ENCODE assay signal across 13 cellular contexts in genomic region chr13:45700971-45701900, GRCh38. TPM values are rescaled to one million over a fixed set of nuclear protein-coding genes. Genes with fewer than 3 reads are reported as not detected.
DNase-seq lines count a peak whose midpoint lies in the region; ATAC-seq and TF ChIP-seq lines count a peak whose summit lies in the region.
"Had no signal": no experiment of that assay in that cellular context is flagged by ENCODE, and none has a peak within 500 bp of the region (broad histone marks: within the 10 kb centered on the region; RNA-seq: fewer than 3 reads in every experiment).

No MANE protein-coding gene starts in this region.

- intact Hi-C loops in natural killer cell (cut with micrococcal nuclease) = no loop called here
- intact Hi-C loops in lower leg skin (cut with DNase I; ENCODE audit: low total_unique reads) = no loop called here

- no peak for DNase-seq in natural killer cell treated with Interleukin-12 subunit alpha and Interleukin-12 subunit beta and Interleukin-15 and Interleukin-18, amount 100 ng/mL, for 72 hours (ENCODE audit: low spot score)
- DNase-seq in natural killer cell (no peak), H7 (peak; percentile 42), lower leg skin (ENCODE audit: low spot score in 2 of 2) (no peak), A172 (ENCODE audit: low spot score) (no peak), cortex of kidney (lab: John Stamatoyannopoulos, UW) (no peak)
- peak in 1 of 2 donors; percentile 49 for DNase-seq in stimulated activated naive CD8-positive, alpha-beta T cell treated with anti-CD3 and anti-CD28 coated beads, Interleukin-15, amount 100 ng/mL, for 72 hours
- DNase-seq: foreskin melanocyte; stimulated activated CD8-positive, alpha-beta memory T cell treated with anti-CD3 and anti-CD28 coated beads, Interleukin-4, amount 100 ng/mL, for 48 hours; T-cell had no signal

- peak in 1 of 2 donors; percentile 43 for ATAC-seq in natural killer cell treated with Interleukin-12 subunit alpha and Interleukin-12 subunit beta and Interleukin-15 and Interleukin-18, amount 100 ng/mL, for 72 hours
- no peak for ATAC-seq in natural killer cell
- ATAC-seq in HG03520 (IDR thresholded peaks at IDR 0.05; ENCODE audit: unreplicated experiment) = peak; percentile 54
- ATAC-seq in stimulated activated naive CD8-positive, alpha-beta T cell treated with anti-CD3 and anti-CD28 coated beads, Interleukin-15, amount 100 ng/mL, for 72 hours = peak; percentile 93
- ATAC-seq: T-cell had no signal

- WGBS in lower leg skin, 2 donors = 56 to 61% methylated on average over 4 of the region's 4 CpGs

- TF ChIP-seq CTCF in natural killer cell (IDR thresholded peaks at IDR 0.05) (no peak), lower leg skin (IDR thresholded peaks at IDR 0.05) (no peak)

- H3K27ac Mint-ChIP-seq in natural killer cell treated with Interleukin-12 subunit alpha and Interleukin-12 subunit beta and Interleukin-15 and Interleukin-18, amount 100 ng/mL, for 72 hours = peak overlapping the region in 1 of 2 donors; percentile 29
- no peak overlapping the region for H3K27ac Mint-ChIP-seq in natural killer cell
- H3K27ac Mint-ChIP-seq in stimulated activated naive CD8-positive, alpha-beta T cell treated with anti-CD3 and anti-CD28 coated beads, Interleukin-15, amount 100 ng/mL, for 72 hours = peak overlapping the region; percentile 86 to 91
- H3K27ac Mint-ChIP-seq: IgD-negative memory B cell, T-cell had no signal

- H3K27me3 ChIP-seq in H7 (ENCODE audit: control insufficient read depth, insufficient read depth, low read length) = no peaks in the 10 kb centered on the region

- no peak for TF ChIP-seq POLR2A in lower leg skin (IDR thresholded peaks at IDR 0.05)

- H3K4me3 Mint-ChIP-seq in natural killer cell treated with Interleukin-12 subunit alpha and Interleukin-12 subunit beta and Interleukin-15 and Interleukin-18, amount 100 ng/mL, for 72 hours = peak overlapping the region; percentile 2
- no peak overlapping the region for H3K4me3 Mint-ChIP-seq in natural killer cell
- peak overlapping the region in 1 of 2 donors; percentile 27 for H3K4me3 Mint-ChIP-seq in stimulated activated naive CD8-positive, alpha-beta T cell treated with anti-CD3 and anti-CD28 coated beads, Interleukin-15, amount 100 ng/mL, for 72 hours
- H3K4me3 Mint-ChIP-seq: IgD-negative memory B cell, neural crest cell, T-cell had no signal

- H3K4me1 Mint-ChIP-seq in natural killer cell treated with Interleukin-12 subunit alpha and Interleukin-12 subunit beta and Interleukin-15 and Interleukin-18, amount 100 ng/mL, for 72 hours (ENCODE audit: low read depth in 2 of 2) = no peaks in the 10 kb centered on the region
- H3K4me1 Mint-ChIP-seq in natural killer cell = no peaks in the 10 kb centered on the region
- peaks cover 19% of the 10 kb centered on the region for H3K4me1 Mint-ChIP-seq in stimulated activated naive CD8-positive, alpha-beta T cell treated with anti-CD3 and anti-CD28 coated beads, Interleukin-15, amount 100 ng/mL, for 72 hours

- no peaks in the 10 kb centered on the region for H3K9me3 Mint-ChIP-seq in natural killer cell treated with Interleukin-12 subunit alpha and Interleukin-12 subunit beta and Interleukin-15 and Interleukin-18, amount 100 ng/mL, for 72 hours
- no peaks in the 10 kb centered on the region for H3K9me3 Mint-ChIP-seq in natural killer cell
- no peaks in the 10 kb centered on the region for H3K9me3 Mint-ChIP-seq in stimulated activated naive CD8-positive, alpha-beta T cell treated with anti-CD3 and anti-CD28 coated beads, Interleukin-15, amount 100 ng/mL, for 72 hours
- H3K9me3 Mint-ChIP-seq: neural crest cell, T-cell had no signal

- peaks cover 10 to 25% of the 10 kb centered on the region in 2 donors for H3K27me3 Mint-ChIP-seq in natural killer cell treated with Interleukin-12 subunit alpha and Interleukin-12 subunit beta and Interleukin-15 and Interleukin-18, amount 100 ng/mL, for 72 hours
- peaks cover 21 to 43% of the 10 kb centered on the region in 2 donors for H3K27me3 Mint-ChIP-seq in natural killer cell (ENCODE audit: low read depth in 2 of 2)
- no peaks in the 10 kb centered on the region for H3K27me3 Mint-ChIP-seq in stimulated activated naive CD8-positive, alpha-beta T cell treated with anti-CD3 and anti-CD28 coated beads, Interleukin-15, amount 100 ng/mL, for 72 hours

- no peak overlapping the region for H3K4me3 ChIP-seq in H7 (ENCODE audit: insufficient read depth, low read depth, low read length)
- H3K4me3 ChIP-seq in lower leg skin (ENCODE audit: low read depth, poor library complexity, severe bottlenecking) = no peak overlapping the region

- H3K36me3 Mint-ChIP-seq in natural killer cell treated with Interleukin-12 subunit alpha and Interleukin-12 subunit beta and Interleukin-15 and Interleukin-18, amount 100 ng/mL, for 72 hours = no peaks in the 10 kb centered on the region
- H3K36me3 Mint-ChIP-seq in natural killer cell = no peaks in the 10 kb centered on the region
- H3K36me3 Mint-ChIP-seq: IgD-negative memory B cell, T-cell had no signal

- no peaks in the 10 kb centered on the region for H3K36me3 ChIP-seq in H7 (replicated peaks; ENCODE audit: control insufficient read depth, insufficient read depth, low read length)

RNA-seq across cellular contexts. Expression of gene CBY2, which starts 0.9 kb away (rescaled TPM):
- not detected for total RNA-seq in natural killer cell treated with Interleukin-12 subunit alpha and Interleukin-12 subunit beta and Interleukin-15 and Interleukin-18, amount 100 ng/mL, for 72 hours
- not detected for total RNA-seq in natural killer cell
- total RNA-seq in H7 (2014; rRNA removed; shearing (Covaris generic)) = 0.62 and 3.0 TPM in 2 replicates
- total RNA-seq in lower leg skin = under 1 TPM in 1 of 4 donors, not detected in 3; 0.45 TPM
- total RNA-seq in A172 (2014; rRNA removed; shearing (Covaris generic)) = not detected in 2 replicates
- total RNA-seq: neural crest cell had no signal

Comparison
In these comparisons a context has a peak if more than half of its experiments do, and no peak if none do; other contexts are left out.
1. ATAC-seq: peak in HG03520 (single experiment) and stimulated activated naive CD8-positive, alpha-beta T cell treated with anti-CD3 and anti-CD28 coated beads, Interleukin-15, amount 100 ng/mL, for 72 hours (single experiment); none in natural killer cell (0 of 3).
2. H3K27ac Mint-ChIP-seq: peak in stimulated activated naive CD8-positive, alpha-beta T cell treated with anti-CD3 and anti-CD28 coated beads, Interleukin-15, amount 100 ng/mL, for 72 hours (2 of 2); none in natural killer cell (0 of 2).